In genomic region chr11:111737877-111738205, GRCh38 we compare ENCODE assay signal across 11 cellular contexts. TPM values are rescaled to one million over a fixed set of nuclear protein-coding genes. Genes with fewer than 3 reads are reported as not detected.
DNase-seq lines count a peak whose midpoint lies in the region; ATAC-seq and TF ChIP-seq lines count a peak whose summit lies in the region.
"Had no signal": no experiment of that assay in that cellular context is flagged by ENCODE, and none has a peak within 500 bp of the region (broad histone marks: within the 10 kb centered on the region; RNA-seq: fewer than 3 reads in every experiment).

No MANE protein-coding gene starts in this region.

- H3K4me3 ChIP-seq in fibroblast of lung (replicated peaks in 1 of 4; ENCODE audit: control extremely low read depth in 1 of 4, insufficient read depth in 1 of 4, low read depth in 3 of 4, low read length in 4 of 4) (no peak overlapping the region), testis (no peak overlapping the region)

- H3K27me3 Mint-ChIP-seq in activated T-helper 17 cell treated with anti-CD3 and anti-CD28 coated beads, Interleukin-2, amount 50 U/mL, for 72 hours, result no peaks in the 10 kb centered on the region

- ATAC-seq in activated T-helper 17 cell treated with anti-CD3 and anti-CD28 coated beads, Interleukin-2, amount 50 U/mL, for 72 hours (replicated peaks), result no peak
- ATAC-seq in HG03025 (IDR thresholded peaks at IDR 0.05; ENCODE audit: low FRiP score, unreplicated experiment) (no peak), HG03521 (IDR thresholded peaks at IDR 0.05; ENCODE audit: unreplicated experiment) (no peak)
- ATAC-seq: HCT116 had no signal

- no peak overlapping the region for H2AFZ ChIP-seq in fibroblast of lung (ENCODE audit: low read length)

- H3K36me3 ChIP-seq in fibroblast of lung (ENCODE audit: control insufficient read depth, insufficient read depth, low read length) (peaks cover 11% of the 10 kb centered on the region), testis (ENCODE audit: low read depth, missing control alignments) (no peaks in the 10 kb centered on the region)

- H3K4me1 Mint-ChIP-seq in activated T-helper 17 cell treated with anti-CD3 and anti-CD28 coated beads, Interleukin-2, amount 50 U/mL, for 72 hours, result no peaks in the 10 kb centered on the region

- H3K9me3 ChIP-seq in fibroblast of lung (ENCODE audit: control insufficient read depth, insufficient read depth, low read depth, low read length) (no peaks in the 10 kb centered on the region), testis (no peaks in the 10 kb centered on the region)

- H3K27ac ChIP-seq in fibroblast of lung (ENCODE audit: insufficient read depth, low read length), result peak overlapping the region; percentile 100
- H3K27ac ChIP-seq in testis, result peak overlapping the region; percentile 48 to 89

- intact Hi-C loops in testis (cut with DNase I; ENCODE audit: low total_unique reads), result no loop called here

- peaks cover 44% of the 10 kb centered on the region for H3K36me3 Mint-ChIP-seq in activated T-helper 17 cell treated with anti-CD3 and anti-CD28 coated beads, Interleukin-2, amount 50 U/mL, for 72 hours (ENCODE audit: low read depth)

- no peak overlapping the region for H3K4me2 ChIP-seq in fibroblast of lung (ENCODE audit: extremely low read depth, insufficient read depth, low read length)

- 39 to 52% methylated on average over 8 of the region's 8 CpGs for WGBS in testis, 2 donors

- no peaks in the 10 kb centered on the region for H4K20me1 ChIP-seq in fibroblast of lung (ENCODE audit: control insufficient read depth, extremely low read depth, insufficient read depth, low read length)

- H3K4me1 ChIP-seq in fibroblast of lung (ENCODE audit: control insufficient read depth, extremely low read depth, insufficient read depth, low read length) (peaks cover 51% of the 10 kb centered on the region), testis (peaks cover 54% of the 10 kb centered on the region)

- TF ChIP-seq POLR2A in testis (IDR thresholded peaks at IDR 0.05), result no peak

- H3K27me3 ChIP-seq in fibroblast of lung (ENCODE audit: control insufficient read depth, insufficient read depth, low read length), result no peaks in the 10 kb centered on the region
- H3K27me3 ChIP-seq in testis, result no peaks in the 10 kb centered on the region

- H3K9me3 Mint-ChIP-seq in activated T-helper 17 cell treated with anti-CD3 and anti-CD28 coated beads, Interleukin-2, amount 50 U/mL, for 72 hours, result no peaks in the 10 kb centered on the region

- DNase-seq in fibroblast of lung (ENCODE audit: low read depth in 2 of 2), result no peak
- peak; percentile 14 for DNase-seq in myocyte (ENCODE audit: low read depth)
- no peak for DNase-seq in testis
- DNase-seq in RPMI8226, result no peak
- DNase-seq in NCI-H345 (lab: John Stamatoyannopoulos, UW), result no peak
- DNase-seq: NCI-H2081 treated with DMSO at 0.1 percent for 48 hours, SHP77 treated with DMSO at 0.1 percent for 48 hours had no signal

- H3K27ac Mint-ChIP-seq in activated T-helper 17 cell treated with anti-CD3 and anti-CD28 coated beads, Interleukin-2, amount 50 U/mL, for 72 hours, result peak overlapping the region; percentile 9

- TF ChIP-seq CTCF in fibroblast of lung (conservative IDR thresholded peaks at IDR 0.05 in 1 of 2, IDR thresholded peaks at IDR 0.05 in 1 of 2; ENCODE audit: low read depth in 1 of 2, low read length in 2 of 2) (no peak), testis (IDR thresholded peaks at IDR 0.05) (no peak)

- no peaks in the 10 kb centered on the region for H3K79me2 ChIP-seq in fibroblast of lung (ENCODE audit: control insufficient read depth, insufficient read depth, low read length)

- no peak overlapping the region for H3K4me3 Mint-ChIP-seq in activated T-helper 17 cell treated with anti-CD3 and anti-CD28 coated beads, Interleukin-2, amount 50 U/mL, for 72 hours

- no peak overlapping the region for H3K9ac ChIP-seq in fibroblast of lung (ENCODE audit: insufficient read depth, low read length)

RNA-seq across cellular contexts. Expression of gene PPP2R1B, which starts 28.3 kb away (rescaled TPM):
- 10 to 100 TPM; 46.9 to 72.6 TPM for total RNA-seq in activated T-helper 17 cell treated with anti-CD3 and anti-CD28 coated beads, Interleukin-2, amount 50 U/mL, for 72 hours
- 20.8 and 43.1 TPM in 2 replicates for total RNA-seq in fibroblast of lung
- 35.8 and 40.3 TPM in 2 replicates for polyA plus RNA-seq in fibroblast of lung
- polyA plus RNA-seq in fibroblast of lung (2012), result 24.2 and 25.1 TPM in 2 replicates
- polyA minus RNA-seq in fibroblast of lung (ENCODE audit: low replicate concordance), result 24.2 and 24.6 TPM in 2 replicates
- 12.7 and 15.7 TPM in 2 replicates for total RNA-seq in myocyte
- 8.8 TPM for polyA plus RNA-seq in myocyte (2012)
- total RNA-seq in testis, result 10 to 100 TPM; 67.2 to 75.8 TPM
- polyA plus RNA-seq in testis (ENCODE audit: insufficient read depth, low read depth, low replicate concordance), result 115 TPM
